ENCODE assay signal across 2 cellular contexts in genomic region chr6:145017051-145017450, GRCh38.
TF ChIP-seq lines count a peak whose summit lies in the region.

No MANE protein-coding gene starts in this region.

TF ChIP-seq in endothelial cell of umbilical vein, 7 proteins besides CTCF, POLR2A, EP300 and RAD21:
- no peak for TF ChIP-seq MYC (IDR thresholded peaks at IDR 0.05; ENCODE audit: low read depth, low read length)
- TF ChIP-seq GATA2 (IDR thresholded peaks at IDR 0.05; ENCODE audit: insufficient read depth, insufficient read length, low read depth, low read length), result no peak
- no peak for TF ChIP-seq JUN (IDR thresholded peaks at IDR 0.05; ENCODE audit: borderline replicate concordance, insufficient read depth, insufficient read length, low read depth)
- no peak for TF ChIP-seq POLR2AphosphoS5 (IDR thresholded peaks at IDR 0.05; ENCODE audit: insufficient read depth, low read depth, low read length)

TF ChIP-seq in WTC11, 78 proteins besides CTCF, POLR2A, EP300 and RAD21:
- no peak for TF ChIP-seq GRHL2 (CRISPR knock-in tag; IDR thresholded peaks at IDR 0.05; ENCODE audit: insufficient replicate concordance, severe bottlenecking)
- TF ChIP-seq ERG (CRISPR knock-in tag; IDR thresholded peaks at IDR 0.05), result no peak
- no peak for TF ChIP-seq HMGXB4 (CRISPR knock-in tag; IDR thresholded peaks at IDR 0.05)
- no peak for TF ChIP-seq STAT6 (CRISPR knock-in tag; conservative IDR thresholded peaks at IDR 0.05; ENCODE audit: low read depth)
- TF ChIP-seq CREM (CRISPR knock-in tag; IDR thresholded peaks at IDR 0.05), result no peak
- TF ChIP-seq ZNF263 (CRISPR knock-in tag; IDR thresholded peaks at IDR 0.05; ENCODE audit: low read depth), result no peak
- TF ChIP-seq FOXP4 (CRISPR knock-in tag; IDR thresholded peaks at IDR 0.05), result no peak
- TF ChIP-seq CREB1 (CRISPR knock-in tag; IDR thresholded peaks at IDR 0.05), result no peak
- no peak for TF ChIP-seq E2F5 (CRISPR knock-in tag; IDR thresholded peaks at IDR 0.05)
- no peak for TF ChIP-seq ZNF281 (CRISPR knock-in tag; IDR thresholded peaks at IDR 0.05)
- no peak for TF ChIP-seq ZNF232 (CRISPR knock-in tag; IDR thresholded peaks at IDR 0.05)
- TF ChIP-seq ARID4B (CRISPR knock-in tag; IDR thresholded peaks at IDR 0.05; ENCODE audit: borderline replicate concordance), result no peak
- no peak for TF ChIP-seq FOXK1 (CRISPR knock-in tag; IDR thresholded peaks at IDR 0.05)
- TF ChIP-seq USF1 (CRISPR knock-in tag; IDR thresholded peaks at IDR 0.05), result no peak
- TF ChIP-seq GTF2I (CRISPR knock-in tag; conservative IDR thresholded peaks at IDR 0.05), result no peak
- no peak for TF ChIP-seq TP53 (CRISPR knock-in tag; IDR thresholded peaks at IDR 0.05)
- no peak for TF ChIP-seq NFE2L1 (CRISPR knock-in tag; IDR thresholded peaks at IDR 0.05)
